ENCODE assay signal across 8 cellular contexts in the genomic region with DNA sequence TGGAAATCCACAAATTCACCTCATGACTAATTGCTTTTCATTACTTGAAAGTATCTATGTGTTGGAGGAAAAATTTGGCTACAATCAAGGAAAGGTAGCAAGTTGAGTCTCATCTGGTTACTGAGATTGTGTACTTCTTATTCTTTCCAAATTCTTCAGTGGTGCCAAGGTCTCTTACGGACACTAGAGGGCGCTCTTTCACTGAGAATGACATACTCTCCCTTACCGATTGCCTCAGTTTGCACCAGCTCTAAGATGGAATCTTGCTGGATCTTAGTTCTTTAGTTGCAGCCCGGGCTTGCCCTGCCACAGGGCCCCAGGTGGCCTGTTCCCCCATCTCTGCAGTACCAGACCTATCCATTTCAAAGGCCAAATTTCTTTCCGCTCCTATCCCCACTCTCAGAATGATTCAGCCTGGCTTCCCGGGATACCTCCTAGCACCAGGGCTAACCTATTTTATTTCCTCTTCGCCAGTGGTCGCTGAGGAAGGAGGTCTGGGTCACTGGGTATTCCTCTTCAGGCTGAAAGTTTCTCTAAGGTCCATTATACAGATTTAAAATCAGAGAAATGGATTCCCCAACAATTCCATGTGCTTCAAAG. TPM values are rescaled to one million over a fixed set of nuclear protein-coding genes. Genes with fewer than 3 reads are reported as not detected.
DNase-seq lines count a peak whose midpoint lies in the region; ATAC-seq and TF ChIP-seq lines count a peak whose summit lies in the region.

No MANE protein-coding gene starts in this region.

- no peak for TF ChIP-seq POLR2A in thyroid gland (IDR thresholded peaks at IDR 0.05)

- no TSS peak for BruUV-seq in mammary epithelial cell (replicated peaks; lab: Mats Ljungman, UMichigan)

- ATAC-seq in left lobe of liver, result peak; percentile 89

- H3K79me2 ChIP-seq in Karpas-422 (ENCODE audit: low read length) (no peaks in the 10 kb centered on the region), mammary epithelial cell (ENCODE audit: insufficient read depth, low read length) (no peaks in the 10 kb centered on the region)

- 20% methylated on average over 8 of the region's 8 CpGs for WGBS in mammary epithelial cell (ENCODE audit: low coverage, missing lambda C conversion rate)
- WGBS in thyroid gland, 2 donors, result 42 to 47% methylated on average over 8 of the region's 8 CpGs

- H3K9me2 ChIP-seq in Karpas-422 (replicated peaks; ENCODE audit: insufficient read depth, low read length), result no peaks in the 10 kb centered on the region

- H3K9me3 ChIP-seq in Karpas-422 (ENCODE audit: low read length) (no peaks in the 10 kb centered on the region), mammary epithelial cell (replicated peaks; ENCODE audit: insufficient read depth, low read length) (peaks cover 4% of the 10 kb centered on the region), thyroid gland (no peaks in the 10 kb centered on the region)

- TF ChIP-seq CTCF in mammary epithelial cell (conservative IDR thresholded peaks at IDR 0.05 in 1 of 2, IDR thresholded peaks at IDR 0.05 in 1 of 2; ENCODE audit: extremely low read depth in 1 of 2, insufficient read depth in 1 of 2, low read depth in 1 of 2, low read length in 2 of 2) (peak; percentile 52 to 69), thyroid gland (IDR thresholded peaks at IDR 0.05) (peak; percentile 39 to 57 (median 53))

- DNase-seq in DMS153 (lab: John Stamatoyannopoulos, UW), result peak; percentile 4
- DNase-seq in GM19240 (ENCODE audit: insufficient read length, low spot score), result peak; percentile 21
- DNase-seq in Karpas-422, result peak; percentile 86
- peak; percentile 55 for DNase-seq in RPMI8226
- peak; percentile 31 for DNase-seq in mammary epithelial cell
- no peak for DNase-seq in left lobe of liver (ENCODE audit: low spot score)
- DNase-seq in thyroid gland, result peak; percentile 2 to 9
- DNase-seq in HuH-7 (ENCODE audit: low spot score), result no peak

- H4K20me1 ChIP-seq in Karpas-422 (ENCODE audit: insufficient read depth, low read depth, low read length) (no peaks in the 10 kb centered on the region), mammary epithelial cell (ENCODE audit: insufficient read depth, low read length) (no peaks in the 10 kb centered on the region)

- H3K4me1 ChIP-seq in Karpas-422 (ENCODE audit: low read length) (no peaks in the 10 kb centered on the region), mammary epithelial cell (ENCODE audit: insufficient read depth, low read length) (no peaks in the 10 kb centered on the region), thyroid gland (no peaks in the 10 kb centered on the region)

- H3K27me3 ChIP-seq in Karpas-422 (ENCODE audit: low read length) (0 out of 2 replicates have a peak, but pooled peaks cover 2% of the 10 kb centered on the region), mammary epithelial cell (ENCODE audit: insufficient read depth, low read length) (peaks cover 3% of the 10 kb centered on the region), thyroid gland (peaks cover 7% of the 10 kb centered on the region)

- H3K36me3 ChIP-seq in Karpas-422 (ENCODE audit: insufficient read depth, low read length) (no peaks in the 10 kb centered on the region), mammary epithelial cell (ENCODE audit: insufficient read depth, low read length) (no peaks in the 10 kb centered on the region), thyroid gland (no peaks in the 10 kb centered on the region)

- H2AFZ ChIP-seq in Karpas-422 (ENCODE audit: low read length) (no peak overlapping the region), mammary epithelial cell (ENCODE audit: low read depth, low read length) (no peak overlapping the region)

- CTCF ChIA-PET in mammary epithelial cell (lab: Charles Lee; ENCODE audit: low non-redundant PET), result interaction anchor here (0.6 kb wide), 2 partner anchors 18 to 212 kb away, joined by 3 read pairs; no protein-coding TSS in a partner anchor

- H3K27ac ChIP-seq in Karpas-422 (ENCODE audit: low read length) (no peak overlapping the region), mammary epithelial cell (ENCODE audit: insufficient read depth, low read depth, low read length) (no peak overlapping the region), thyroid gland (no peak overlapping the region)

- H3K4me3 ChIP-seq in Karpas-422 (ENCODE audit: low read length) (no peak overlapping the region), mammary epithelial cell (replicated peaks in 1 of 3; ENCODE audit: insufficient read depth in 1 of 3, low read depth in 2 of 3, low read length in 3 of 3) (no peak overlapping the region), thyroid gland (replicated peaks in 1 of 3) (no peak overlapping the region)

- in situ Hi-C loops in mammary epithelial cell (cut with MboI; ENCODE audit: low sequenced_read_pairs in 2 of 2), result loop anchor here (25.0 kb wide), 2 partner anchors 211 to 536 kb away; a partner anchor contains a TSS

- no peak overlapping the region for H3K9ac ChIP-seq in Karpas-422 (ENCODE audit: low read length)
- H3K9ac ChIP-seq in mammary epithelial cell (ENCODE audit: insufficient read depth, low read length), result no peak overlapping the region

- dilution Hi-C loops in mammary epithelial cell (cut with HindIII; ENCODE audit: low sequenced_read_pairs), result no loop called here

- H3K4me2 ChIP-seq in Karpas-422 (ENCODE audit: low read depth, low read length, poor library complexity, severe bottlenecking) (no peak overlapping the region), mammary epithelial cell (ENCODE audit: insufficient read depth, low read depth, low read length) (no peak overlapping the region)

- intact Hi-C loops in mammary epithelial cell (cut with micrococcal nuclease), result loop anchor here (1.0 to 5.0 kb wide), 8 partner anchors 209 to 1666 kb away; a partner anchor contains a TSS
- intact Hi-C loops in thyroid gland (cut with DNase I), result loop anchor here (10.0 kb wide), 1 partner anchor 533 kb away; no protein-coding TSS in a partner anchor

RNA-seq across cellular contexts. Expression of a gene that starts 24.6 kb away (rescaled TPM):
- not detected in 2 replicates for total RNA-seq in Karpas-422 (2014; rRNA removed; shearing (Covaris generic); ENCODE audit: low replicate concordance)
- total RNA-seq in mammary epithelial cell (not detected), left lobe of liver (not detected), thyroid gland (not detected)
- not detected for polyA plus RNA-seq in mammary epithelial cell
- not detected for polyA minus RNA-seq in mammary epithelial cell

Comparison
In these comparisons a context has a peak if more than half of its experiments do, and no peak if none do; other contexts are left out.
1. DNase-seq: peak in DMS153 (single experiment), GM19240 (single experiment), Karpas-422 (single experiment), RPMI8226 (single experiment), mammary epithelial cell (single experiment) and thyroid gland (2 of 2); none in left lobe of liver (single experiment) and HuH-7 (single experiment).